8 cellular contexts compared by ENCODE assay signal in the genomic region with DNA sequence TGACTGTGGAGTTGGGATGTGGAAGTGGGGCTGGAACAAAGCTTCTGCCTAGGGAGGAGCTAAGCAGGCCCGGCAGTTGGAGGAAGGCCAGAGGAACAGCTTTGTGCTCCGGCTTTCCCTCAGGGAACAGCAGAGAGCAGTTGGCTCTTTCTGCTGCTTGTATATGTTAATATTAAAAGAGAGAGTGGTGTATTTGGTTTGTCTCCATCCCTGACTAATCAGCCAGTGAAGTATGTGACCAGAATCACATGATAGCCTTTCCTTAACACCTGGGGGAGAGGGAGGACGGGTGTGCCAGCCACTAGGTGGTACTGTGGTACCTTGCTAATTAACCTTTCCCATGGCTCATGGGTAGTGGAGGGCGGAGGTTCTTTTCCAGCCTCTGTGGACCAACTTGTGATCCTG. TPM values are rescaled to one million over a fixed set of nuclear protein-coding genes. Genes with fewer than 3 reads are reported as not detected.
DNase-seq lines count a peak whose midpoint lies in the region; ATAC-seq, FAIRE-seq and TF ChIP-seq lines count a peak whose summit lies in the region.

No MANE protein-coding gene starts in this region.

- H3K4me3 ChIP-seq in pancreas, result no peak overlapping the region

- H3K27ac ChIP-seq in pancreas, result no peak overlapping the region

- ATAC-seq in pancreas, result peak; percentile 84 to 99 (median 95)

- intact Hi-C loops in pancreas (cut with DNase I), result loop anchor here in 1 of 3 donors (10.0 kb wide), 1 partner anchor 90 kb away; no protein-coding TSS in a partner anchor

- no peaks in the 10 kb centered on the region for H3K27me3 ChIP-seq in pancreas

- no peaks in the 10 kb centered on the region for H3K4me1 ChIP-seq in pancreas

- DNase-seq in activated T-cell treated with anti-CD3 and anti-CD28 coated beads for 48 hours (ENCODE audit: low read depth), result peak; percentile 15
- no peak for DNase-seq in activated T-cell treated with anti-CD3 and anti-CD28 coated beads for 4 hours
- peak; percentile 55 for DNase-seq in NCI-H2029 treated with DMSO at 0.1 percent for 48 hours (lab: John Stamatoyannopoulos, UW)
- peak; percentile 42 for DNase-seq in activated CD4-positive, alpha-beta T cell treated with anti-CD3 and anti-CD28 coated beads for 48 hours
- DNase-seq in fibroblast of gingiva (ENCODE audit: low read depth), result peak; percentile 41
- DNase-seq in pancreas, result peak in 4 of 6 donors; percentile 59 to 71 (median 62)
- DNase-seq in HuH-7.5 (ENCODE audit: low spot score), result no peak
- no peak for DNase-seq in ecto neural progenitor cell (ENCODE audit: low spot score)

- no peaks in the 10 kb centered on the region for H3K9me3 ChIP-seq in pancreas

- no peak for FAIRE-seq in pancreas (lab: Jason Lieb, UNC)

- peak; percentile 13 to 28 (median 24) for TF ChIP-seq CTCF in pancreas (IDR thresholded peaks at IDR 0.05)

- WGBS in pancreas, 2 donors, result 21 to 26% methylated on average over 4 of the region's 4 CpGs

- H3K36me3 ChIP-seq in pancreas, result peaks cover 0 to 52% (median 14%) of the 10 kb centered on the region in 3 donors

RNA-seq across cellular contexts. Expression of a gene that starts 10.0 kb away (rescaled TPM):
- total RNA-seq in pancreas, result 10 to 100 TPM; 12.4 to 23.6 (median 17.1) TPM
- 10 to 100 TPM; 32.1 to 53.3 TPM for polyA plus RNA-seq in pancreas

RNA-seq across cellular contexts. Expression of a gene that starts 10.1 kb away (rescaled TPM):
- total RNA-seq in pancreas, result 10 to 100 TPM; 31.0 to 44.9 (median 35.1) TPM
- polyA plus RNA-seq in pancreas, result 10 to 100 TPM; 47.5 to 53.8 TPM

RNA-seq across cellular contexts. Expression of a gene that starts 29.5 kb away (rescaled TPM):
- total RNA-seq in pancreas, result 100 to 1,000 TPM in 1 of 6 donors, 10 to 100 TPM in 5; 67.8 to 136 (median 81.8) TPM
- 100 to 1,000 TPM in 1 of 2 donors, 10 to 100 TPM in 1; 69.3 to 113 TPM for polyA plus RNA-seq in pancreas

RNA-seq across cellular contexts. Expression of a gene that starts 40.9 kb away (rescaled TPM):
- 10 to 100 TPM; 31.7 to 49.4 (median 37.7) TPM for total RNA-seq in pancreas
- 10 to 100 TPM; 79.7 to 92.1 TPM for polyA plus RNA-seq in pancreas

RNA-seq across cellular contexts. Expression of a gene that starts 48.3 kb away (rescaled TPM):
- under 1 TPM in 1 of 6 donors, not detected in 5; 0.41 TPM for total RNA-seq in pancreas
- not detected for polyA plus RNA-seq in pancreas

Comparison
In these comparisons a context has a peak if more than half of its experiments do, and no peak if none do; other contexts are left out.
1. DNase-seq: peak in activated T-cell treated with anti-CD3 and anti-CD28 coated beads for 48 hours (single experiment), NCI-H2029 treated with DMSO at 0.1 percent for 48 hours (single experiment), activated CD4-positive, alpha-beta T cell treated with anti-CD3 and anti-CD28 coated beads for 48 hours (single experiment), fibroblast of gingiva (single experiment) and pancreas (4 of 6); none in activated T-cell treated with anti-CD3 and anti-CD28 coated beads for 4 hours (single experiment), HuH-7.5 (single experiment) and ecto neural progenitor cell (single experiment).